ENCODE assay signal across 1 cellular context in the genomic region with DNA sequence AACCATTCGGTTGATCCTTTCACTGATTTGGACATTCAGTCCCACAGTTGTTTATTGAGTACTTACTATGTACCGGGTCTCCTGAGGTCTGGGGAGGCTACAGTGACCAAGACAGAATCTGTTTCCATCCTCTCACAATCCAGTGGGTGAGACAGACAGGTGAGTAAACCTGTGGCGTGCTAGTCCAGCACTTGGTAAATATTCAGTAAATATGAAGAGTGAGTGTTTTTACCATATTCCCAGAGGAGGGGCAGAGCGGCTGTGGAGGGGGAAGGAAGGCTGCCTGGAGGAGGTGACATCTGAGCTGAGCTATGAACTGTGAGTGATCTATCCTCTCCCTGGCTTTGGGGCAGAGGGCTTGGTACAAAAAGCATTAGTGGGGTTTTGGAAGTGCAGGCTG.
TF ChIP-seq lines count a peak whose summit lies in the region.

No MANE protein-coding gene starts in this region.

TF ChIP-seq in HCT116, 20 proteins besides CTCF, POLR2A, EP300 and RAD21 (continued from another document):
- TF ChIP-seq, protein P1, sequence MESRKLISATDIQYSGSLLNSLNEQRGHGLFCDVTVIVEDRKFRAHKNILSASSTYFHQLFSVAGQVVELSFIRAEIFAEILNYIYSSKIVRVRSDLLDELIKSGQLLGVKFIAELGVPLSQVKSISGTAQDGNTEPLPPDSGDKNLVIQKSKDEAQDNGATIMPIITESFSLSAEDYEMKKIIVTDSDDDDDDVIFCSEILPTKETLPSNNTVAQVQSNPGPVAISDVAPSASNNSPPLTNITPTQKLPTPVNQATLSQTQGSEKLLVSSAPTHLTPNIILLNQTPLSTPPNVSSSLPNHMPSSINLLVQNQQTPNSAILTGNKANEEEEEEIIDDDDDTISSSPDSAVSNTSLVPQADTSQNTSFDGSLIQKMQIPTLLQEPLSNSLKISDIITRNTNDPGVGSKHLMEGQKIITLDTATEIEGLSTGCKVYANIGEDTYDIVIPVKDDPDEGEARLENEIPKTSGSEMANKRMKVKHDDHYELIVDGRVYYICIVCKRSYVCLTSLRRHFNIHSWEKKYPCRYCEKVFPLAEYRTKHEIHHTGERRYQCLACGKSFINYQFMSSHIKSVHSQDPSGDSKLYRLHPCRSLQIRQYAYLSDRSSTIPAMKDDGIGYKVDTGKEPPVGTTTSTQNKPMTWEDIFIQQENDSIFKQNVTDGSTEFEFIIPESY (IDR thresholded peaks at IDR 0.05; ENCODE audit: extremely low read depth, insufficient replicate concordance, low read length): no peak
- TF ChIP-seq FOSL1 (IDR thresholded peaks at IDR 0.05; ENCODE audit: low read depth): no peak
- no peak for TF ChIP-seq ELF1 (IDR thresholded peaks at IDR 0.05; ENCODE audit: borderline replicate concordance, low read depth)
